Comparison of ENCODE assay signal across 17 cellular contexts in the genomic region with DNA sequence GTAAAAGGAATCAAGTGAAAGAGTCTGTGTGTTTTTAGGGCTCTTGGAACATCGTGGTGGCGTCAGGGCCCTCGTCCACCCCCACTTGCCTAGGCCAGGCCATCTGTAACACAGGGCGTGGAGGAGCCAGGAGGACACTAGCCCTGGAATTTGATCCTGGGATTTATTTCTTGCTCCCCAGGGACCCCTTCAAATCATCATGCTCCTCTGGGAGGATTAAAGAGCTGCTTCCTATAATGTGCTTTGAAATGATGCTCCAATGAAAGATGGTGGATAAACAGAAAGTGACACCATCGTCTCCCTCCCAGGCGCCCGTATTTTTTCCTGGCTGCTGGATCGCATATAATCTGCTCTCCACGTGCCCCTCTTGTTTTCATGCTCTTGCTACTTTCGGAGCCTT.
"Had no signal": no experiment of that assay in that cellular context is flagged by ENCODE, and none has a peak within 500 bp of the region (broad histone marks: within the 10 kb centered on the region; RNA-seq: fewer than 3 reads in every experiment).

No MANE protein-coding gene starts in this region.

- DNase-seq: activated CD4-positive, alpha-beta memory T cell treated with anti-CD3 and anti-CD28 coated beads for 36 hours; activated gamma-delta T cell; activated naive CD8-positive, alpha-beta T cell treated with anti-CD3 and anti-CD28 coated beads for 36 hours; activated T-cell treated with anti-CD3 and anti-CD28 coated beads, Interleukin-2, amount 50 U/mL, for 4 hours; anterior cingulate cortex; dorsolateral prefrontal cortex; glutamatergic neuron; left colon; naive B cell; stimulated activated CD4-positive, alpha-beta T cell treated with anti-CD3 and anti-CD28 coated beads, Interleukin-1b, Interleukin-23, amount 100 ng/mL, for 48 hours; stimulated activated naive CD4-positive, alpha-beta T cell; T-helper 9 cell had no signal

- H3K36me3 ChIP-seq: right atrium auricular region had no signal

- H3K9me3 Mint-ChIP-seq: activated CD4-positive, alpha-beta memory T cell treated with anti-CD3 and anti-CD28 coated beads for 36 hours; activated naive CD8-positive, alpha-beta T cell treated with anti-CD3 and anti-CD28 coated beads for 36 hours; activated T-cell treated with anti-CD3 and anti-CD28 coated beads, Interleukin-2, amount 50 U/mL, for 4 hours; naive B cell; type B pancreatic cell had no signal

- H3K27ac ChIP-seq: dorsolateral prefrontal cortex, neutrophil, right atrium auricular region, suprapubic skin had no signal

- H3K27me3 ChIP-seq: right atrium auricular region had no signal

- H3K27me3 Mint-ChIP-seq: activated CD4-positive, alpha-beta memory T cell treated with anti-CD3 and anti-CD28 coated beads for 36 hours; activated naive CD8-positive, alpha-beta T cell treated with anti-CD3 and anti-CD28 coated beads for 36 hours had no signal

- H3K4me1 Mint-ChIP-seq: activated naive CD8-positive, alpha-beta T cell treated with anti-CD3 and anti-CD28 coated beads for 36 hours; naive B cell had no signal

- ATAC-seq: activated T-cell treated with anti-CD3 and anti-CD28 coated beads, Interleukin-2, amount 50 U/mL, for 4 hours; esophagus mucosa; left colon had no signal

- H3K9me3 ChIP-seq: neutrophil, right atrium auricular region, suprapubic skin had no signal

- H3K4me3 ChIP-seq: dorsolateral prefrontal cortex, right atrium auricular region, suprapubic skin had no signal

- H3K36me3 Mint-ChIP-seq: activated naive CD8-positive, alpha-beta T cell treated with anti-CD3 and anti-CD28 coated beads for 36 hours had no signal

- H3K27ac Mint-ChIP-seq: activated CD4-positive, alpha-beta memory T cell treated with anti-CD3 and anti-CD28 coated beads for 36 hours; activated naive CD8-positive, alpha-beta T cell treated with anti-CD3 and anti-CD28 coated beads for 36 hours; type B pancreatic cell had no signal

- H3K4me1 ChIP-seq: right atrium auricular region, suprapubic skin had no signal

- H3K4me3 Mint-ChIP-seq: activated CD4-positive, alpha-beta memory T cell treated with anti-CD3 and anti-CD28 coated beads for 36 hours; activated naive CD8-positive, alpha-beta T cell treated with anti-CD3 and anti-CD28 coated beads for 36 hours; activated T-cell treated with anti-CD3 and anti-CD28 coated beads, Interleukin-2, amount 50 U/mL, for 4 hours; naive B cell; type B pancreatic cell had no signal
